ENCODE assay signal across 1 cellular context in the genomic region with DNA sequence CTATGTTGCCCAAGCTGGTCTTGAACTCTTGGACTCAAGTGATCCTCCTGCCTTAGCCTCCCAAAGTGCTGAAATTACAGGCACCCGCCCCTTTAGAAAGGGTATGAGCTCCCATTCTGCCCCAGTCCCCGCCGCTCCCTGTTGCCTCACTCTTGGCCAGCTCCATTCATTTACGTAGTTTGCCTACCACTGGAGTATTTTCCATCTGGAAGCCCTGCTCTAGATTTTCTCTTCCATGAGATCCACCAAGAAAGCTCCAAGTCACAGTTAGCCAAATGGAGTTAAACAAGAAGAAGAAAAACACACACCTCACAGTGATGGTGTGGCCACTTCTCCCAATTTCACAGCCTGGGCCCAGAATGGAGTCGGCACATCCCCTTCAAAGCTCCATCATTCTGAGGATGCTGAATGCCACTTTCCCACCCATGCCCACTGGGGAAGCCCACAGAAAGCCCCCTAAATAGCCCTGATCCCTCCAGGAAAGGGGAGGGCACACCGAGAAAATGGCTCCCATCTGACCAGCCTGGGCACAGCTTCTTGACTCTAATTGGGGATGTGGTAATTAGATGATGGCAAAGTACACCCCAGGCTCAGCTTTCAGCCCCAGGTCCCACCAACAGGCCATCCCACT.
TF ChIP-seq lines count a peak whose summit lies in the region.

No MANE protein-coding gene starts in this region.

TF ChIP-seq in WTC11, 78 proteins besides CTCF, POLR2A, EP300 and RAD21:
- TF ChIP-seq TEAD1 (CRISPR knock-in tag; IDR thresholded peaks at IDR 0.05) (no peak), ZNF232 (CRISPR knock-in tag; IDR thresholded peaks at IDR 0.05) (no peak), OVOL2 (CRISPR knock-in tag; IDR thresholded peaks at IDR 0.05; ENCODE audit: borderline replicate concordance) (no peak), CBFB (CRISPR knock-in tag; IDR thresholded peaks at IDR 0.05; ENCODE audit: low read depth) (no peak)
- TF ChIP-seq, protein P1, sequence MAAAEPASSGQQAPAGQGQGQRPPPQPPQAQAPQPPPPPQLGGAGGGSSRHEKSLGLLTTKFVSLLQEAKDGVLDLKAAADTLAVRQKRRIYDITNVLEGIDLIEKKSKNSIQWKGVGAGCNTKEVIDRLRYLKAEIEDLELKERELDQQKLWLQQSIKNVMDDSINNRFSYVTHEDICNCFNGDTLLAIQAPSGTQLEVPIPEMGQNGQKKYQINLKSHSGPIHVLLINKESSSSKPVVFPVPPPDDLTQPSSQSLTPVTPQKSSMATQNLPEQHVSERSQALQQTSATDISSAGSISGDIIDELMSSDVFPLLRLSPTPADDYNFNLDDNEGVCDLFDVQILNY (CRISPR knock-in tag; IDR thresholded peaks at IDR 0.05) = no peak
TF ChIP-seq in WTC11: peak in this region for 0.
